ENCODE assay signal across 27 cellular contexts in genomic region chr14:95095991-95096390, GRCh38.
DNase-seq lines count a peak whose midpoint lies in the region; ATAC-seq and TF ChIP-seq lines count a peak whose summit lies in the region.
"Had no signal": no experiment of that assay in that cellular context is flagged by ENCODE, and none has a peak within 500 bp of the region (broad histone marks: within the 10 kb centered on the region; RNA-seq: fewer than 3 reads in every experiment).

No MANE protein-coding gene starts in this region.

- intact Hi-C loops in Right ventricle myocardium inferior (cut with DNase I) (loop anchor here (5.0 to 10.0 kb wide), 2 partner anchors 191 to 336 kb away; no protein-coding TSS in a partner anchor), left cardiac atrium (cut with DNase I) (loop anchor here (10.0 kb wide), 3 partner anchors 191 to 401 kb away; no protein-coding TSS in a partner anchor)
- intact Hi-C loops in CD4-positive, alpha-beta memory T cell (cut with micrococcal nuclease): no loop called here

- no peaks in the 10 kb centered on the region for H3K9me3 ChIP-seq in CD4-positive, alpha-beta memory T cell (ENCODE audit: control insufficient read depth in 1 of 2, low read length in 2 of 2)
- H3K9me3 ChIP-seq: adrenal gland, heart left ventricle, MG63, prostate gland, SJCRH30, upper lobe of left lung had no signal

- peak overlapping the region; percentile 39 for H3K27ac ChIP-seq in cingulate gyrus (ENCODE audit: low read depth, low read length)
- no peak overlapping the region for H3K27ac ChIP-seq in CD4-positive, alpha-beta memory T cell (ENCODE audit: low read depth, low read length)
- H3K27ac ChIP-seq: adrenal gland, epithelial cell of prostate, heart left ventricle, PC-9, prostate gland, SJCRH30, upper lobe of left lung had no signal

- H3K36me3 ChIP-seq in CD4-positive, alpha-beta memory T cell (ENCODE audit: insufficient read depth, low read length): peaks cover 35% of the 10 kb centered on the region

- H3K27me3 ChIP-seq in CD4-positive, alpha-beta memory T cell (ENCODE audit: insufficient read depth, low read length): no peaks in the 10 kb centered on the region
- H3K27me3 ChIP-seq: adrenal gland, heart left ventricle, MG63, SJCRH30, upper lobe of left lung had no signal

- ATAC-seq in Right ventricle myocardium inferior (peak; percentile 63), left cardiac atrium (no peak), HG03378 (IDR thresholded peaks at IDR 0.05; ENCODE audit: unreplicated experiment) (no peak)
- ATAC-seq: K562, left colon had no signal

- no peaks in the 10 kb centered on the region for H3K9me3 Mint-ChIP-seq in mesothelial cell of epicardium
- no peaks in the 10 kb centered on the region for H3K9me3 Mint-ChIP-seq in CD4-positive, alpha-beta memory T cell
- H3K9me3 Mint-ChIP-seq: dendritic cell treated with granulocyte-macrophage colony-stimulating factor and Interleukin-4, amounts not matched to agents 40 ng/mL and 50 ng/mL, for 4 days; nephron; T-helper 1 cell treated with Interleukin-12 subunit alpha and Interleukin-12 subunit beta and Interleukin-4 antibody, amounts not matched to agents 30 μg/mL and 1 μg/mL, for 36 hours had no signal

- DNase-seq in Right ventricle myocardium inferior (ENCODE audit: missing footprints) (no peak), left cardiac atrium (no peak), mesothelial cell of epicardium (ENCODE audit: low spot score in 2 of 2, unreplicated experiment in 2 of 2) (no peak), GOT3 (lab: John Stamatoyannopoulos, UW) (no peak), epidermal melanocyte (ENCODE audit: insufficient read length, low spot score) (no peak)
- no peak for DNase-seq in CD4-positive, alpha-beta memory T cell
- DNase-seq: activated CD4-positive, alpha-beta T cell treated with anti-CD3 and anti-CD28 coated beads for 4 hours; activated naive CD4-positive, alpha-beta T cell; activated T-cell treated with anti-CD3 and anti-CD28 coated beads, Interleukin-2, amount 50 U/mL, for 48 hours; adrenal gland; DMS79; heart left ventricle; left colon; MG63; NCI-H1436; NCI-H524; PC-9; SJCRH30; upper lobe of left lung had no signal

- no peaks in the 10 kb centered on the region for H3K4me1 ChIP-seq in CD4-positive, alpha-beta memory T cell (ENCODE audit: insufficient read depth, low read length)
- H3K4me1 ChIP-seq: adrenal gland, prostate gland, SJCRH30 had no signal

- no peaks in the 10 kb centered on the region for H3K27me3 Mint-ChIP-seq in mesothelial cell of epicardium (ENCODE audit: low read depth)
- H3K27me3 Mint-ChIP-seq in CD4-positive, alpha-beta memory T cell: no peaks in the 10 kb centered on the region
- H3K27me3 Mint-ChIP-seq: dendritic cell treated with granulocyte-macrophage colony-stimulating factor and Interleukin-4, amounts not matched to agents 40 ng/mL and 50 ng/mL, for 4 days had no signal

- no peak overlapping the region for H3K4me3 Mint-ChIP-seq in mesothelial cell of epicardium
- no peak overlapping the region for H3K4me3 Mint-ChIP-seq in CD4-positive, alpha-beta memory T cell
- H3K4me3 Mint-ChIP-seq: dendritic cell treated with granulocyte-macrophage colony-stimulating factor and Interleukin-4, amounts not matched to agents 40 ng/mL and 50 ng/mL, for 4 days; nephron; T-helper 1 cell treated with Interleukin-12 subunit alpha and Interleukin-12 subunit beta and Interleukin-4 antibody, amounts not matched to agents 30 μg/mL and 1 μg/mL, for 36 hours had no signal

- TF ChIP-seq CTCF in mesothelial cell of epicardium (IDR thresholded peaks at IDR 0.05; ENCODE audit: unreplicated experiment): no peak

- H3K4me3 ChIP-seq in CD4-positive, alpha-beta memory T cell (ENCODE audit: low read length in 2 of 2): no peak overlapping the region
- H3K4me3 ChIP-seq: adrenal gland, heart left ventricle, K562, MG63, PC-9, prostate gland, SJCRH30, upper lobe of left lung had no signal

- H3K27ac Mint-ChIP-seq in mesothelial cell of epicardium: peak overlapping the region; percentile 49
- H3K27ac Mint-ChIP-seq in CD4-positive, alpha-beta memory T cell: no peak overlapping the region
- H3K27ac Mint-ChIP-seq: dendritic cell treated with granulocyte-macrophage colony-stimulating factor and Interleukin-4, amounts not matched to agents 40 ng/mL and 50 ng/mL, for 4 days; nephron; T-helper 1 cell treated with Interleukin-12 subunit alpha and Interleukin-12 subunit beta and Interleukin-4 antibody, amounts not matched to agents 30 μg/mL and 1 μg/mL, for 36 hours had no signal

- peaks cover 26% of the 10 kb centered on the region for H3K36me3 Mint-ChIP-seq in mesothelial cell of epicardium
- H3K36me3 Mint-ChIP-seq in CD4-positive, alpha-beta memory T cell: peaks cover 52 to 79% of the 10 kb centered on the region in 2 donors

- POLR2A ChIA-PET in CD4-positive, alpha-beta memory T cell (lab: Charles Lee; ENCODE audit: partially characterized antibody): no interaction called here

- CTCF ChIA-PET in CD4-positive, alpha-beta memory T cell (lab: Charles Lee; ENCODE audit: partially characterized antibody): no interaction called here

- H3K4me1 Mint-ChIP-seq in mesothelial cell of epicardium: peaks cover 60% of the 10 kb centered on the region
- peaks cover 10 to 21% (median 13%) of the 10 kb centered on the region in 4 donors for H3K4me1 Mint-ChIP-seq in CD4-positive, alpha-beta memory T cell
